Comparison of ENCODE assay signal across 18 cellular contexts in the genomic region with DNA sequence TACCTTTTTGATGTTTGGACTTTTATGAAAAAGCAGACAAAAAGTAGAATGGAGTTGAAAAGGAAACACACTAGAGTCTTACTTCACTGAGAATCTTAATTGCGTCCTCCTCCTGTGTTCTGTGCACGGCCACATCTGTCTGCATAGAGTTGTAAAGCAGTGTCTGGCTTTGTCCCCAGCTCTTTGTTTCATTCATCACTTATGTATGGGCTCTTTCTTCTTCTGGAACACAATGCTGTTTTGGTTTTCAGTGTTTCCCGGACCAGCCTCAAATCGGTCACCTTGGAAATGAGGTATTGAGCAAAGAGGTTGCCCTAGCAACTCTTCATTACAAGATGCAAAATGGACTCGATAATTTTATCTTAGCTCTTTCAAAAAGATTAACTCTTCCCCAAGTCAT.
"Had no signal": no experiment of that assay in that cellular context is flagged by ENCODE, and none has a peak within 500 bp of the region (broad histone marks: within the 10 kb centered on the region; RNA-seq: fewer than 3 reads in every experiment).

No MANE protein-coding gene starts in this region.

- H3K27ac ChIP-seq: adrenal gland, brain microvascular endothelial cell, foreskin keratinocyte, heart left ventricle, left lung, sigmoid colon, spleen, thyroid gland had no signal

- H3K4me3 Mint-ChIP-seq: naive thymus-derived CD8-positive, alpha-beta T cell had no signal

- H3K4me3 ChIP-seq: adrenal gland, heart left ventricle, left lung, sigmoid colon, spleen, thyroid gland had no signal

- H3K4me1 Mint-ChIP-seq: naive thymus-derived CD8-positive, alpha-beta T cell had no signal

- H3K27me3 ChIP-seq: adrenal gland, brain microvascular endothelial cell, sigmoid colon, thyroid gland had no signal

- H3K27ac Mint-ChIP-seq: activated T-helper 2 cell treated with anti-CD3 and anti-CD28 coated beads, Interferon-gamma antibody, Interleukin-2, Interleukin-4, amounts not matched to agents 10 μg/mL and 5 μg/mL and 100 μg/mL, durations not matched to agents 14 hours and 24 hours and 36 hours; naive thymus-derived CD8-positive, alpha-beta T cell had no signal

- H3K36me3 ChIP-seq: adrenal gland, brain microvascular endothelial cell, heart left ventricle, left lung, sigmoid colon, spleen, thyroid gland had no signal

- ATAC-seq: foreskin keratinocyte; heart left ventricle; left lung; naive thymus-derived CD8-positive, alpha-beta T cell had no signal

- H3K9me3 ChIP-seq: adrenal gland, thyroid gland had no signal

- H3K9me3 Mint-ChIP-seq: activated T-helper 2 cell treated with anti-CD3 and anti-CD28 coated beads, Interferon-gamma antibody, Interleukin-2, Interleukin-4, amounts not matched to agents 10 μg/mL and 5 μg/mL and 100 μg/mL, durations not matched to agents 14 hours and 24 hours and 36 hours had no signal

- DNase-seq: activated CD4-positive, alpha-beta T cell treated with anti-CD3 and anti-CD28 coated beads, Interleukin-2, amount 50 U/mL, for 4 hours; activated CD4-positive, CD25-positive, alpha-beta regulatory T cell treated with anti-CD3 and anti-CD28 coated beads, Interleukin-2, amount 50 U/mL, for 72 hours; activated naive CD4-positive, alpha-beta T cell treated with anti-CD3 and anti-CD28 coated beads, Interleukin-2, amount 50 U/mL, for 16 hours; adrenal gland; brain microvascular endothelial cell; effector memory CD4-positive, alpha-beta T cell; foreskin keratinocyte; heart left ventricle; left lung; mammary epithelial cell; naive thymus-derived CD8-positive, alpha-beta T cell; sigmoid colon; spleen; stimulated activated CD4-positive, alpha-beta T cell treated with anti-CD3 and anti-CD28 coated beads, Interleukin-1b, Interleukin-23, amount 100 ng/mL, for 48 hours; thyroid gland had no signal

- H3K4me1 ChIP-seq: adrenal gland, foreskin keratinocyte, heart left ventricle, left lung, sigmoid colon, spleen, thyroid gland had no signal

- FAIRE-seq: islet of Langerhans, urothelium cell line had no signal

- H3K36me3 Mint-ChIP-seq: naive thymus-derived CD8-positive, alpha-beta T cell had no signal
